Comparison of ENCODE assay signal across 20 cellular contexts in genomic region chr6:7841781-7842468, GRCh38.
"Had no signal": no experiment of that assay in that cellular context is flagged by ENCODE, and none has a peak within 500 bp of the region (broad histone marks: within the 10 kb centered on the region; RNA-seq: fewer than 3 reads in every experiment).

No MANE protein-coding gene starts in this region.

- DNase-seq: activated CD4-positive, alpha-beta T cell treated with anti-CD3 and anti-CD28 coated beads, Interleukin-2, amount 50 U/mL, for 1 hour; activated CD4-positive, CD25-positive, alpha-beta regulatory T cell treated with anti-CD3 and anti-CD28 coated beads, Interleukin-2, amount 50 U/mL, for 72 hours; activated CD8-positive, alpha-beta memory T cell treated with anti-CD3 and anti-CD28 coated beads, Interleukin-2, amount 50 U/mL, for 4 hours; activated naive CD4-positive, alpha-beta T cell treated with anti-CD3 and anti-CD28 coated beads, Interleukin-2, amount 10 ng/mL, durations not matched to agents 7 days and 5 days; activated naive CD8-positive, alpha-beta T cell treated with anti-CD3 and anti-CD28 coated beads, Interleukin-2, amount 50 U/mL, for 24 hours; activated T-cell treated with anti-CD3 and anti-CD28 coated beads, Interleukin-2, amount 50 U/mL, for 4 hours; heart left ventricle; kidney; left lung; mammary epithelial cell; midbrain; nephron progenitor cell; nucleus accumbens; stimulated activated naive B cell treated with anti-CD40 and anti-IgM and Interleukin-4, amounts not matched to agents 10 μg/mL and 1 μg/mL and 100 μg/mL, for 72 hours; substantia nigra; T-cell; tibial artery had no signal

- H3K36me3 ChIP-seq: ascending aorta, gastroesophageal sphincter, heart left ventricle, left lung, tibial artery had no signal

- ATAC-seq: activated naive CD8-positive, alpha-beta T cell treated with anti-CD3 and anti-CD28 coated beads, Interleukin-2, amount 50 U/mL, for 24 hours; activated T-cell treated with anti-CD3 and anti-CD28 coated beads, Interleukin-2, amount 50 U/mL, for 4 hours; gastroesophageal sphincter; heart left ventricle; left lung; stimulated activated naive B cell treated with anti-CD40 and anti-IgM and Interleukin-4, amounts not matched to agents 10 μg/mL and 1 μg/mL and 100 μg/mL, for 72 hours; T-cell had no signal

- H3K9me3 ChIP-seq: ascending aorta, left lung, tibial artery had no signal

- H3K4me3 ChIP-seq: ascending aorta, coronary artery, gastroesophageal sphincter, heart left ventricle, left lung, tibial artery had no signal

- H3K4me1 ChIP-seq: ascending aorta, gastroesophageal sphincter, left lung had no signal

- H3K27ac ChIP-seq: ascending aorta, coronary artery, gastroesophageal sphincter, heart left ventricle, left lung, tibial artery had no signal

- H3K27me3 ChIP-seq: ascending aorta, gastroesophageal sphincter, heart left ventricle, left lung, tibial artery had no signal
